Comparison of ENCODE assay signal across 16 cellular contexts in genomic region chr3:113251817-113252216, GRCh38. TPM values are rescaled to one million over a fixed set of nuclear protein-coding genes. Genes with fewer than 3 reads are reported as not detected.
"Had no signal": no experiment of that assay in that cellular context is flagged by ENCODE, and none has a peak within 500 bp of the region (broad histone marks: within the 10 kb centered on the region; RNA-seq: fewer than 3 reads in every experiment).

No MANE protein-coding gene starts in this region.

- H3K36me3 ChIP-seq: lower lobe of right lung, ovary, thoracic aorta had no signal

- H3K27ac Mint-ChIP-seq: activated naive CD8-positive, alpha-beta T cell treated with anti-CD3 and anti-CD28 coated beads for 36 hours; activated T-helper 1 cell treated with anti-CD3 and anti-CD28 coated beads, Interleukin-12 subunit alpha, Interleukin-12 subunit beta, Interleukin-2, Interleukin-4 antibody, amounts not matched to agents 30 ng/mL and 10 ng/mL and 1 ng/mL, durations not matched to agents 14 hours and 24 hours and 36 hours; immature natural killer cell; stimulated activated naive CD8-positive, alpha-beta T cell treated with anti-CD3 and anti-CD28 coated beads, Interleukin-15, amount 100 ng/mL, for 72 hours had no signal

- ATAC-seq: activated CD4-positive, CD25-positive, alpha-beta regulatory T cell treated with anti-CD3 and anti-CD28 coated beads, Interleukin-2, amount 50 U/mL, for 24 hours; body of pancreas; heart left ventricle; lower lobe of right lung; stimulated activated naive CD8-positive, alpha-beta T cell treated with anti-CD3 and anti-CD28 coated beads, Interleukin-15, amount 100 ng/mL, for 72 hours had no signal

- H3K27ac ChIP-seq: body of pancreas, coronary artery, lower lobe of right lung, thoracic aorta had no signal

- H3K9me3 ChIP-seq: body of pancreas, heart left ventricle, lower lobe of right lung, ovary, thoracic aorta had no signal

- H3K4me1 Mint-ChIP-seq: central memory CD8-positive, alpha-beta T cell; immature natural killer cell; stimulated activated naive CD8-positive, alpha-beta T cell treated with anti-CD3 and anti-CD28 coated beads, Interleukin-15, amount 100 ng/mL, for 72 hours had no signal

- H3K4me3 ChIP-seq: body of pancreas, coronary artery, heart left ventricle, lower lobe of right lung, ovary, thoracic aorta had no signal

- H3K27me3 Mint-ChIP-seq: activated naive CD8-positive, alpha-beta T cell treated with anti-CD3 and anti-CD28 coated beads for 36 hours; stimulated activated naive CD8-positive, alpha-beta T cell treated with anti-CD3 and anti-CD28 coated beads, Interleukin-15, amount 100 ng/mL, for 72 hours had no signal

- H3K4me1 ChIP-seq: body of pancreas, lower lobe of right lung had no signal

- H3K4me3 Mint-ChIP-seq: activated naive CD8-positive, alpha-beta T cell treated with anti-CD3 and anti-CD28 coated beads for 36 hours; activated T-helper 1 cell treated with anti-CD3 and anti-CD28 coated beads, Interleukin-12 subunit alpha, Interleukin-12 subunit beta, Interleukin-2, Interleukin-4 antibody, amounts not matched to agents 30 ng/mL and 10 ng/mL and 1 ng/mL, durations not matched to agents 14 hours and 24 hours and 36 hours; central memory CD8-positive, alpha-beta T cell; immature natural killer cell; stimulated activated naive CD8-positive, alpha-beta T cell treated with anti-CD3 and anti-CD28 coated beads, Interleukin-15, amount 100 ng/mL, for 72 hours had no signal

- H3K9me3 Mint-ChIP-seq: activated naive CD8-positive, alpha-beta T cell treated with anti-CD3 and anti-CD28 coated beads for 36 hours; activated T-helper 1 cell treated with anti-CD3 and anti-CD28 coated beads, Interleukin-12 subunit alpha, Interleukin-12 subunit beta, Interleukin-2, Interleukin-4 antibody, amounts not matched to agents 30 ng/mL and 10 ng/mL and 1 ng/mL, durations not matched to agents 14 hours and 24 hours and 36 hours; central memory CD8-positive, alpha-beta T cell; immature natural killer cell; stimulated activated naive CD8-positive, alpha-beta T cell treated with anti-CD3 and anti-CD28 coated beads, Interleukin-15, amount 100 ng/mL, for 72 hours had no signal

- DNase-seq: activated naive CD8-positive, alpha-beta T cell treated with anti-CD3 and anti-CD28 coated beads for 36 hours; amygdala; body of pancreas; effector CD4-positive, alpha-beta T cell; heart left ventricle; immature natural killer cell; lower lobe of right lung; stimulated activated CD4-positive, alpha-beta T cell treated with anti-CD3 and anti-CD28 coated beads, Interleukin-1b, Interleukin-23, amount 100 ng/mL, for 48 hours; stimulated activated naive CD8-positive, alpha-beta T cell treated with anti-CD3 and anti-CD28 coated beads, Interleukin-15, amount 100 ng/mL, for 72 hours; T-helper 9 cell had no signal

- H3K27me3 ChIP-seq: body of pancreas, heart left ventricle, ovary had no signal

- H3K36me3 Mint-ChIP-seq: activated naive CD8-positive, alpha-beta T cell treated with anti-CD3 and anti-CD28 coated beads for 36 hours; immature natural killer cell had no signal

RNA-seq across cellular contexts. Expression of gene BOC, which starts 40.5 kb away (rescaled TPM):
- polyA plus RNA-seq: immature natural killer cell had no signal
